Comparison of ENCODE assay signal across 19 cellular contexts in genomic region chr17:35041390-35041789, GRCh38. TPM values are rescaled to one million over a fixed set of nuclear protein-coding genes. Genes with fewer than 3 reads are reported as not detected.
DNase-seq lines count a peak whose midpoint lies in the region; ATAC-seq lines count a peak whose summit lies in the region.
"Had no signal": no experiment of that assay in that cellular context is flagged by ENCODE, and none has a peak within 500 bp of the region (broad histone marks: within the 10 kb centered on the region; RNA-seq: fewer than 3 reads in every experiment).

No MANE protein-coding gene starts in this region.

- H3K4me3 Mint-ChIP-seq in activated naive CD8-positive, alpha-beta T cell, result no peak overlapping the region
- H3K4me3 Mint-ChIP-seq in activated naive CD8-positive, alpha-beta T cell treated with anti-CD3 and anti-CD28 coated beads for 36 hours, result no peak overlapping the region
- H3K4me3 Mint-ChIP-seq in effector memory CD8-positive, alpha-beta T cell, result peak overlapping the region; percentile 14 to 30

- ATAC-seq in GM21737 (IDR thresholded peaks at IDR 0.05; ENCODE audit: unreplicated experiment), result peak; percentile 59
- peak; percentile 58 for ATAC-seq in effector memory CD8-positive, alpha-beta T cell (replicated peaks)
- no peak for ATAC-seq in GM21526 (IDR thresholded peaks at IDR 0.05; ENCODE audit: low FRiP score, unreplicated experiment)
- ATAC-seq: Right ventricle myocardium inferior had no signal

- no peaks in the 10 kb centered on the region for H3K27me3 Mint-ChIP-seq in activated naive CD8-positive, alpha-beta T cell
- H3K27me3 Mint-ChIP-seq in activated naive CD8-positive, alpha-beta T cell treated with anti-CD3 and anti-CD28 coated beads for 36 hours, result no peaks in the 10 kb centered on the region
- H3K27me3 Mint-ChIP-seq in effector memory CD8-positive, alpha-beta T cell, result no peaks in the 10 kb centered on the region

- DNase-seq in activated naive CD8-positive, alpha-beta T cell treated with anti-CD3 and anti-CD28 coated beads for 36 hours, result no peak
- no peak for DNase-seq in effector memory CD8-positive, alpha-beta T cell
- no peak for DNase-seq in NCI-H524 (lab: John Stamatoyannopoulos, UW)
- no peak for DNase-seq in hippocampal formation (lab: John Stamatoyannopoulos, UW)
- DNase-seq in stimulated activated CD4-positive, alpha-beta T cell treated with anti-CD3 and anti-CD28 coated beads, Interleukin-4, amount 100 ng/mL, for 24 hours, result no peak
- DNase-seq: DMS 273 treated with DMSO at 0.1 percent for 48 hours, GF-D8, GOT3, KG1, NCI-H1436 treated with DMSO at 0.1 percent for 48 hours, NCI-H2029 treated with DMSO at 0.1 percent for 48 hours, NCI-H2171 treated with DMSO at 0.1 percent for 48 hours, NCI-H446 treated with DMSO at 0.1 percent for 48 hours, NCI-H748 treated with DMSO at 0.1 percent for 48 hours, Peyer's patch had no signal

- H3K27ac Mint-ChIP-seq in activated naive CD8-positive, alpha-beta T cell, result peak overlapping the region; percentile 61
- no peak overlapping the region for H3K27ac Mint-ChIP-seq in activated naive CD8-positive, alpha-beta T cell treated with anti-CD3 and anti-CD28 coated beads for 36 hours
- peak overlapping the region in 1 of 2 donors; percentile 87 for H3K27ac Mint-ChIP-seq in effector memory CD8-positive, alpha-beta T cell

- no peaks in the 10 kb centered on the region for H3K9me3 Mint-ChIP-seq in activated naive CD8-positive, alpha-beta T cell (ENCODE audit: low read depth)
- H3K9me3 Mint-ChIP-seq in activated naive CD8-positive, alpha-beta T cell treated with anti-CD3 and anti-CD28 coated beads for 36 hours, result peaks cover 2% of the 10 kb centered on the region
- H3K9me3 Mint-ChIP-seq in effector memory CD8-positive, alpha-beta T cell, result no peaks in the 10 kb centered on the region

- H3K36me3 Mint-ChIP-seq in activated naive CD8-positive, alpha-beta T cell, result peaks cover 6% of the 10 kb centered on the region
- H3K36me3 Mint-ChIP-seq in activated naive CD8-positive, alpha-beta T cell treated with anti-CD3 and anti-CD28 coated beads for 36 hours, result peaks cover 4% of the 10 kb centered on the region
- H3K36me3 Mint-ChIP-seq in effector memory CD8-positive, alpha-beta T cell (ENCODE audit: insufficient read depth), result peaks cover 24% of the 10 kb centered on the region

- H3K4me1 Mint-ChIP-seq in activated naive CD8-positive, alpha-beta T cell (ENCODE audit: low read depth), result peaks cover 52% of the 10 kb centered on the region
- peaks cover 40% of the 10 kb centered on the region for H3K4me1 Mint-ChIP-seq in activated naive CD8-positive, alpha-beta T cell treated with anti-CD3 and anti-CD28 coated beads for 36 hours
- H3K4me1 Mint-ChIP-seq in effector memory CD8-positive, alpha-beta T cell (ENCODE audit: low read depth in 2 of 2), result peaks cover 20 to 74% of the 10 kb centered on the region in 2 donors

RNA-seq across cellular contexts. Expression of gene RFFL, which starts 22.1 kb away (rescaled TPM):
- 10 to 100 TPM in 1 of 2 experiments, 1 to 10 TPM in 1; 9.6 to 10.3 TPM for total RNA-seq in activated naive CD8-positive, alpha-beta T cell treated with anti-CD3 and anti-CD28 coated beads for 36 hours

Comparison
In these comparisons a context has a peak if more than half of its experiments do, and no peak if none do; other contexts are left out.
1. H3K4me3 Mint-ChIP-seq: peak in effector memory CD8-positive, alpha-beta T cell (2 of 2); none in activated naive CD8-positive, alpha-beta T cell (single experiment) and activated naive CD8-positive, alpha-beta T cell treated with anti-CD3 and anti-CD28 coated beads for 36 hours (single experiment).